In genomic region chr12:75706786-75707605, GRCh38 we compare ENCODE assay signal across 1 cellular context.
TF ChIP-seq lines count a peak whose summit lies in the region.

No MANE protein-coding gene starts in this region.

TF ChIP-seq in K562, 482 proteins besides CTCF, POLR2A, EP300 and RAD21 (continued from another document and continues in another):
- TF ChIP-seq HDAC3 (IDR thresholded peaks at IDR 0.05; ENCODE audit: borderline replicate concordance, partially characterized antibody) (peak; percentile 62), PTBP1 (IDR thresholded peaks at IDR 0.05; ENCODE audit: low read depth, low read length) (no peak), BCOR (IDR thresholded peaks at IDR 0.05) (peak; percentile 31; the same call in 1 of the 2 replicates), GABPA (tag; conservative IDR thresholded peaks at IDR 0.05; ENCODE audit: low read depth) (0 out of 2 replicates have a peak, but pooled peaks have one; percentile 45), NCOA4 (IDR thresholded peaks at IDR 0.05; ENCODE audit: partially characterized antibody) (no peak), MBD2 (IDR thresholded peaks at IDR 0.05; ENCODE audit: borderline replicate concordance, low read depth) (0 out of 2 replicates have a peak, but pooled peaks have one; percentile 56), TRIM28 (IDR thresholded peaks at IDR 0.05) (0 out of 2 replicates have a peak, but pooled peaks have one; percentile 15), MTA2 (IDR thresholded peaks at IDR 0.05; ENCODE audit: low read depth) (peak; percentile 84), SIRT6 (IDR thresholded peaks at IDR 0.05; ENCODE audit: low read depth, low read length) (no peak), ZNF639 (CRISPR knock-in tag; conservative IDR thresholded peaks at IDR 0.05 in 1 of 2, IDR thresholded peaks at IDR 0.05 in 1 of 2) (no peak), RFX1 (IDR thresholded peaks at IDR 0.05) (no peak), TEAD4 (IDR thresholded peaks at IDR 0.05; ENCODE audit: low read length) (peak; percentile 93), TEAD4 (CRISPR knock-in tag; IDR thresholded peaks at IDR 0.05; ENCODE audit: borderline replicate concordance) (no peak), ZNF277 (CRISPR knock-in tag; IDR thresholded peaks at IDR 0.05; ENCODE audit: borderline replicate concordance) (no peak), AFF1 (IDR thresholded peaks at IDR 0.05; ENCODE audit: low read depth in 1 of 2, partially characterized antibody in 2 of 2) (peak in 1 of 2 experiments; percentile 31), ADNP (tag; IDR thresholded peaks at IDR 0.05) (no peak), GATA2 (CRISPR knock-in tag; IDR thresholded peaks at IDR 0.05) (peak; percentile 85), SMC3 (conservative IDR thresholded peaks at IDR 0.05; ENCODE audit: insufficient read depth, low read depth, low read length) (no peak), ZNF695 (CRISPR knock-in tag; IDR thresholded peaks at IDR 0.05) (no peak), HBP1 (CRISPR knock-in tag; IDR thresholded peaks at IDR 0.05) (no peak), ARID2 (IDR thresholded peaks at IDR 0.05) (no peak), ZFP91 (CRISPR knock-in tag; IDR thresholded peaks at IDR 0.05) (no peak), ARID1B (IDR thresholded peaks at IDR 0.05) (peak; percentile 95), CBFA2T2 (conservative IDR thresholded peaks at IDR 0.05) (peak; percentile 88), FOXP1 (CRISPR knock-in tag; IDR thresholded peaks at IDR 0.05) (no peak), RERE (CRISPR knock-in tag; IDR thresholded peaks at IDR 0.05; ENCODE audit: borderline replicate concordance) (no peak), ZNF586 (CRISPR knock-in tag; conservative IDR thresholded peaks at IDR 0.05) (no peak), CCAR2 (IDR thresholded peaks at IDR 0.05; ENCODE audit: low read depth, low read length) (no peak), ETV6 (IDR thresholded peaks at IDR 0.05; ENCODE audit: borderline replicate concordance in 1 of 2, low read depth in 2 of 2, low read length in 1 of 2) (0 out of 4 replicates have a peak, but pooled peaks of 1 of the 2 experiments have one; percentile 30), ETV6 (CRISPR knock-in tag; IDR thresholded peaks at IDR 0.05; ENCODE audit: borderline replicate concordance) (no peak), NFE2L1 (tag; IDR thresholded peaks at IDR 0.05; ENCODE audit: borderline replicate concordance, low read depth) (no peak), ZNF280A (IDR thresholded peaks at IDR 0.05; ENCODE audit: low read depth, partially characterized antibody) (no peak), MNT (conservative IDR thresholded peaks at IDR 0.05) (0 out of 4 replicates have a peak, but pooled peaks of 1 of the 2 experiments have one; percentile 11), EHMT2 (IDR thresholded peaks at IDR 0.05) (no peak), MAFG (tag; conservative IDR thresholded peaks at IDR 0.05) (no peak), MCM3 (IDR thresholded peaks at IDR 0.05) (no peak), CHAMP1 (IDR thresholded peaks at IDR 0.05) (peak; percentile 20; the same call in 1 of the 2 replicates), ZNF124 (CRISPR knock-in tag; IDR thresholded peaks at IDR 0.05) (no peak)
